Comparison of ENCODE assay signal across 7 cellular contexts in the genomic region with DNA sequence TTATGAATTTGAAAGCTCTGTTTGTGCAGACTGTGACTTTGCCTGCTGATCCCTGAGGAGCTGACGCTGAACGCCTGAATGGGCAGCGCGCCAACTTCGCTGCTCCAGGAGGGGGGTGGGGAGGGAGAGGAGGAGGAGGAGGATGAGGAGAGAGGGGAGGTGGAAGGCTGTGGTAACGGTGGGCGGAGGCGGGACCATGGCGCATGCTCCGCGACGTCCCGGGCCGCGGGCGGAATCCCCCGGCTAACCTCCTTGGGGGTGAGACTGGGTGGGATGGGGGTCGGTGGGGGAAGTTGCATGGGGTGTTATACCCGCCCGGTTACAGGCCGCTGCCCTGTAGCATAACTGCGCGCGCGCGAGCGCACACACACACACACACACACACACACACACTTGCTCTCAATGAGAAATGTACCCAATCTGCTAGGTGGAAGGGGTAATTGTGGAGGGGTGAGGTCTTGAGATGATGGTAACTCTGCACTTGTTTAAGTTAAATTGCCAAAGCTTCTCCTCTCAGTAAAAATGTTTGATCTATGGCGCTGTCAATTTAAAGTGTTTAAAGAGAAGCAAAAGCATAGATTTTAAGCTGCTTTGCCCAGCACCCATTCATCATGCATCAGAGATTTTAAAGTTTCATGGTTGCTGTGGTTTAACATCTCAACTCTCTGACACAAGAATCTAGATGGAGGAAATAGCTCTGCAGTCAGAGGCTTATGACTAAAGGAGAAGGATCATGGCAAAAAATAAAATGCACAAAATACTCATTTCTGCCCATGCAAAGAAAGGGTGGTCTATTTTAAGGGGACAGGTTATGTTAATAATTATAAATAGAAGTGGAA.
A peak's percentile ranks its signal among the peaks of the same experiment; 100 is the strongest.
DNase-seq lines count a peak whose midpoint lies in the region; ATAC-seq and TF ChIP-seq lines count a peak whose summit lies in the region.

No MANE protein-coding gene starts in this region.

- H3K4me3 ChIP-seq in adrenal gland (peak overlapping the region in 3 of 4 donors; percentile 2 to 85 (median 45)), right cardiac atrium (ENCODE audit: low read length) (peak overlapping the region; percentile 86)

- no peaks in the 10 kb centered on the region for H3K9me3 ChIP-seq in adrenal gland (replicated peaks in 1 of 3)
- H3K9me3 ChIP-seq in right cardiac atrium (ENCODE audit: control insufficient read depth, low read length): no peaks in the 10 kb centered on the region

- 1 to 3% (median 2%) methylated on average over 27 to 28 of the region's 28 CpGs for WGBS in adrenal gland, 4 donors
- 2% methylated on average over 28 of the region's 28 CpGs for whole genome bisulfite sequencing in right cardiac atrium

- DNase-seq in NCI-H524 treated with DMSO at 0.1 percent for 48 hours (lab: John Stamatoyannopoulos, UW) (peak; percentile 49), adrenal gland (peak; percentile 53 to 80 (median 72)), right cardiac atrium (peak; percentile 70 to 92 (median 83)), posterior cingulate gyrus (peak; percentile 52 to 95 (median 69)), DMS 273 treated with DMSO at 0.1 percent for 48 hours (lab: John Stamatoyannopoulos, UW) (no peak)

- H3K27ac ChIP-seq in adrenal gland (peak overlapping the region in 1 of 5 donors; percentile 45), right cardiac atrium (ENCODE audit: low read length) (no peak overlapping the region)

- H3K4me1 ChIP-seq in adrenal gland (replicated peaks in 1 of 2) (peaks cover 4% of the 10 kb centered on the region in 2 donors), right cardiac atrium (ENCODE audit: control insufficient read depth, insufficient read depth, low read length) (peaks cover 1% of the 10 kb centered on the region)

- ATAC-seq in GM18498 (IDR thresholded peaks at IDR 0.05; ENCODE audit: unreplicated experiment) (peak; percentile 77), HG02610 (IDR thresholded peaks at IDR 0.05; ENCODE audit: unreplicated experiment) (peak; percentile 61), right cardiac atrium (peak; percentile 80 to 86)

- TF ChIP-seq CTCF in adrenal gland (IDR thresholded peaks at IDR 0.05): no peak

- no peaks in the 10 kb centered on the region for H3K27me3 ChIP-seq in adrenal gland
- no peaks in the 10 kb centered on the region for H3K27me3 ChIP-seq in right cardiac atrium (ENCODE audit: control insufficient read depth, insufficient read depth)

- intact Hi-C loops in adrenal gland (cut with DNase I): no loop called here
- intact Hi-C loops in right cardiac atrium (cut with DNase I): no loop called here
- intact Hi-C loops in posterior cingulate gyrus (cut with DNase I): no loop called here

- TF ChIP-seq POLR2A in adrenal gland (IDR thresholded peaks at IDR 0.05): no peak

- H3K36me3 ChIP-seq in adrenal gland (replicated peaks in 1 of 2): no peaks in the 10 kb centered on the region
